17 cellular contexts compared by ENCODE assay signal in the genomic region with DNA sequence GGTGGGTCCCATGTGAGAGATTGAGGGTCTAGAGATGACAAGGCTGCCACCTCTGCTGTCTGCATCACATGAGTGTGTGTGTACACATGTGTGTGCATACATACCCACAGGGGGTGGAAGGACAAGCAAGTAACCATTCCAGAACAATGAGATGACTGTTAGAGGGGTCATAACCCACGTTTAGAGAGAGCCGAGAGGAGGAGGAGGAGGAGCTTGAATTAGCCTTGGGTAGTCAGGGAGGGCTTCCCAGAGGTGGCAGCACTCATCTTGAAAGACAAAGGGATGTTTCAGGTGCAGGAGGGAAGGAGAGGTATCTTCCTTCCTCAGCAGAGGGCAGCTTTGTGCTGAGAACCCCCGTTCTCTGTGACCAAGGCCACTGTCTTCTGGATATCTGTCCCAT. TPM values are rescaled to one million over a fixed set of nuclear protein-coding genes. Genes with fewer than 3 reads are reported as not detected.
DNase-seq lines count a peak whose midpoint lies in the region; ATAC-seq, FAIRE-seq and TF ChIP-seq lines count a peak whose summit lies in the region.
"Had no signal": no experiment of that assay in that cellular context is flagged by ENCODE, and none has a peak within 500 bp of the region (broad histone marks: within the 10 kb centered on the region; RNA-seq: fewer than 3 reads in every experiment).

No MANE protein-coding gene starts in this region.

- no peak for TF ChIP-seq EP300 in tibial nerve (IDR thresholded peaks at IDR 0.05)

- H3K36me3 Mint-ChIP-seq in activated CD8-positive, alpha-beta memory T cell treated with anti-CD3 and anti-CD28 coated beads, Interleukin-2, amount 10 ng/mL, durations not matched to agents 7 days and 5 days, result peaks cover 44% of the 10 kb centered on the region
- H3K36me3 Mint-ChIP-seq in activated CD4-positive, alpha-beta memory T cell treated with anti-CD3 and anti-CD28 coated beads for 36 hours, result peaks cover 36% of the 10 kb centered on the region

- H3K9me3 ChIP-seq in tibial nerve, result no peaks in the 10 kb centered on the region
- H3K9me3 ChIP-seq: prostate gland, upper lobe of right lung had no signal

- no peaks in the 10 kb centered on the region for H3K9me3 Mint-ChIP-seq in activated CD8-positive, alpha-beta memory T cell treated with anti-CD3 and anti-CD28 coated beads, Interleukin-2, amount 10 ng/mL, durations not matched to agents 7 days and 5 days (ENCODE audit: low read depth)
- no peaks in the 10 kb centered on the region for H3K9me3 Mint-ChIP-seq in activated CD4-positive, alpha-beta memory T cell treated with anti-CD3 and anti-CD28 coated beads for 36 hours
- H3K9me3 Mint-ChIP-seq: activated naive CD8-positive, alpha-beta T cell treated with anti-CD3 and anti-CD28 coated beads, Interleukin-2, amount 10 ng/mL, durations not matched to agents 7 days and 5 days had no signal

- DNase-seq in activated CD8-positive, alpha-beta memory T cell treated with anti-CD3 and anti-CD28 coated beads, Interleukin-2, amount 10 ng/mL, durations not matched to agents 7 days and 5 days, result no peak
- DNase-seq in activated CD8-positive, alpha-beta memory T cell treated with anti-CD3 and anti-CD28 coated beads, Interleukin-2, amount 50 U/mL, for 4 hours, result no peak
- DNase-seq in activated CD4-positive, alpha-beta memory T cell treated with anti-CD3 and anti-CD28 coated beads for 36 hours, result no peak
- DNase-seq in iPS-NIHi11 (ENCODE audit: low spot score) (peak; percentile 39), tibial nerve (ENCODE audit: low spot score in 2 of 2) (no peak), frontal cortex (ENCODE audit: low spot score in 2 of 2) (no peak)
- DNase-seq: activated naive CD8-positive, alpha-beta T cell treated with anti-CD3 and anti-CD28 coated beads, Interleukin-2, amount 10 ng/mL, durations not matched to agents 7 days and 5 days; EL; left ventricle myocardium superior; NCI-H1436; stimulated activated naive CD4-positive, alpha-beta T cell treated with Interleukin-2 at 50 U/mL for 16 hours; upper lobe of right lung had no signal

- H3K4me1 ChIP-seq in tibial nerve, result peaks cover 0 to 71% (median 48%) of the 10 kb centered on the region in 4 donors
- H3K4me1 ChIP-seq: prostate gland had no signal

- peak overlapping the region; percentile 18 for H3K27ac Mint-ChIP-seq in activated CD8-positive, alpha-beta memory T cell treated with anti-CD3 and anti-CD28 coated beads, Interleukin-2, amount 10 ng/mL, durations not matched to agents 7 days and 5 days
- H3K27ac Mint-ChIP-seq in activated CD4-positive, alpha-beta memory T cell treated with anti-CD3 and anti-CD28 coated beads for 36 hours, result peak overlapping the region; percentile 16
- H3K27ac Mint-ChIP-seq: activated naive CD8-positive, alpha-beta T cell treated with anti-CD3 and anti-CD28 coated beads, Interleukin-2, amount 10 ng/mL, durations not matched to agents 7 days and 5 days had no signal

- POLR2A ChIA-PET in activated CD4-positive, alpha-beta memory T cell treated with anti-CD3 and anti-CD28 coated beads for 36 hours (lab: Charles Lee), result interaction anchor here (0.5 kb wide), 1 partner anchor 284 kb away, joined by 3 read pairs; no protein-coding TSS in a partner anchor

- no peaks in the 10 kb centered on the region for H3K27me3 ChIP-seq in tibial nerve
- H3K27me3 ChIP-seq: cardiac muscle cell, upper lobe of right lung had no signal

- H3K4me3 Mint-ChIP-seq in activated CD8-positive, alpha-beta memory T cell treated with anti-CD3 and anti-CD28 coated beads, Interleukin-2, amount 10 ng/mL, durations not matched to agents 7 days and 5 days, result no peak overlapping the region
- H3K4me3 Mint-ChIP-seq in activated CD4-positive, alpha-beta memory T cell treated with anti-CD3 and anti-CD28 coated beads for 36 hours, result no peak overlapping the region
- H3K4me3 Mint-ChIP-seq: activated naive CD8-positive, alpha-beta T cell treated with anti-CD3 and anti-CD28 coated beads, Interleukin-2, amount 10 ng/mL, durations not matched to agents 7 days and 5 days had no signal

- H3K27ac ChIP-seq in tibial nerve, result peak overlapping the region; percentile 15 to 97 (median 87)
- H3K27ac ChIP-seq: cardiac muscle cell, prostate gland had no signal

- ATAC-seq in activated CD8-positive, alpha-beta memory T cell treated with anti-CD3 and anti-CD28 coated beads, Interleukin-2, amount 10 ng/mL, durations not matched to agents 7 days and 5 days, result no peak
- ATAC-seq in esophagus mucosa (no peak), HG03025 (IDR thresholded peaks at IDR 0.05; ENCODE audit: low FRiP score, unreplicated experiment) (no peak)
- ATAC-seq: left ventricle myocardium superior, upper lobe of right lung had no signal

- no peak for TF ChIP-seq POLR2A in tibial nerve (IDR thresholded peaks at IDR 0.05)

- no peak for TF ChIP-seq CTCF in tibial nerve (IDR thresholded peaks at IDR 0.05)

- CTCF ChIA-PET in activated CD8-positive, alpha-beta memory T cell treated with anti-CD3 and anti-CD28 coated beads, Interleukin-2, amount 10 ng/mL, durations not matched to agents 7 days and 5 days (lab: Charles Lee), result interaction anchor here (1.2 kb wide), 1 partner anchor 8 kb away, joined by 3 read pairs; no protein-coding TSS in a partner anchor
- CTCF ChIA-PET in activated CD4-positive, alpha-beta memory T cell treated with anti-CD3 and anti-CD28 coated beads for 36 hours (lab: Charles Lee), result interaction anchor here (13.5 kb wide), 1 partner anchor 64 kb away, joined by 168 read pairs; no protein-coding TSS in a partner anchor

- H3K4me1 Mint-ChIP-seq in activated CD8-positive, alpha-beta memory T cell treated with anti-CD3 and anti-CD28 coated beads, Interleukin-2, amount 10 ng/mL, durations not matched to agents 7 days and 5 days, result peaks cover 34% of the 10 kb centered on the region
- peaks cover 50% of the 10 kb centered on the region for H3K4me1 Mint-ChIP-seq in activated CD4-positive, alpha-beta memory T cell treated with anti-CD3 and anti-CD28 coated beads for 36 hours (ENCODE audit: low read depth)

- intact Hi-C loops in activated CD4-positive, alpha-beta memory T cell treated with anti-CD3 and anti-CD28 coated beads for 36 hours (cut with micrococcal nuclease), result no loop called here

- no peak overlapping the region for H3K4me3 ChIP-seq in tibial nerve
- H3K4me3 ChIP-seq: cardiac muscle cell, prostate gland, upper lobe of right lung had no signal

- peaks cover 0 to 27% (median 14%) of the 10 kb centered on the region in 3 donors for H3K36me3 ChIP-seq in tibial nerve
- H3K36me3 ChIP-seq: cardiac muscle cell, prostate gland had no signal

- no peak for FAIRE-seq in frontal cortex (lab: Jason Lieb, UNC)

- no peaks in the 10 kb centered on the region for H3K27me3 Mint-ChIP-seq in activated CD8-positive, alpha-beta memory T cell treated with anti-CD3 and anti-CD28 coated beads, Interleukin-2, amount 10 ng/mL, durations not matched to agents 7 days and 5 days
- H3K27me3 Mint-ChIP-seq in activated CD4-positive, alpha-beta memory T cell treated with anti-CD3 and anti-CD28 coated beads for 36 hours, result no peaks in the 10 kb centered on the region
- H3K27me3 Mint-ChIP-seq: activated naive CD8-positive, alpha-beta T cell treated with anti-CD3 and anti-CD28 coated beads, Interleukin-2, amount 10 ng/mL, durations not matched to agents 7 days and 5 days had no signal

- WGBS in tibial nerve, 2 donors, result 32 to 37% methylated on average over 3 of the region's 3 CpGs

RNA-seq across cellular contexts. Expression of a gene that starts 21.3 kb away (rescaled TPM):
- 100 to 1,000 TPM; 294 to 370 TPM for total RNA-seq in activated CD8-positive, alpha-beta memory T cell treated with anti-CD3 and anti-CD28 coated beads, Interleukin-2, amount 10 ng/mL, durations not matched to agents 7 days and 5 days
- total RNA-seq in activated CD4-positive, alpha-beta memory T cell treated with anti-CD3 and anti-CD28 coated beads for 36 hours, result 100 to 1,000 TPM; 201 to 211 TPM
- total RNA-seq in tibial nerve (10 to 100 TPM; 27.4 to 62.1 (median 43.5) TPM), frontal cortex (2.0 TPM), esophagus mucosa (4.1 TPM)
- total RNA-seq: A673 had no signal

RNA-seq across cellular contexts. Expression of a gene that starts 41.7 kb away (rescaled TPM):
- total RNA-seq in activated CD8-positive, alpha-beta memory T cell treated with anti-CD3 and anti-CD28 coated beads, Interleukin-2, amount 10 ng/mL, durations not matched to agents 7 days and 5 days, result 10 to 100 TPM; 34.6 to 38.3 TPM
- 10 to 100 TPM; 25.0 to 25.4 TPM for total RNA-seq in activated CD4-positive, alpha-beta memory T cell treated with anti-CD3 and anti-CD28 coated beads for 36 hours
- 100 to 1,000 TPM in 3 of 4 donors, 10 to 100 TPM in 1; 99.2 to 132 (median 110) TPM for total RNA-seq in tibial nerve
- total RNA-seq in frontal cortex, result 34.6 TPM
- total RNA-seq in esophagus mucosa, result 69.4 TPM
